Comparison of ENCODE assay signal across 19 cellular contexts in genomic region chrX:96703816-96704215, GRCh38. TPM values are rescaled to one million over a fixed set of nuclear protein-coding genes. Genes with fewer than 3 reads are reported as not detected.
DNase-seq lines count a peak whose midpoint lies in the region; ATAC-seq and TF ChIP-seq lines count a peak whose summit lies in the region.
"Had no signal": no experiment of that assay in that cellular context is flagged by ENCODE, and none has a peak within 500 bp of the region (broad histone marks: within the 10 kb centered on the region; RNA-seq: fewer than 3 reads in every experiment).

No MANE protein-coding gene starts in this region.

- peak; percentile 19 for DNase-seq in EH (ENCODE audit: low read depth)
- peak; percentile 11 for DNase-seq in HT1080 (ENCODE audit: low read depth)
- peak; percentile 39 for DNase-seq in dermis blood vessel endothelial cell
- no peak for DNase-seq in psoas muscle
- no peak for DNase-seq in lower leg skin (ENCODE audit: low spot score in 2 of 2)
- no peak for DNase-seq in T-helper 2 cell
- DNase-seq in NCI-H2227 (lab: John Stamatoyannopoulos, UW; ENCODE audit: unreplicated experiment) = no peak
- DNase-seq in upper lobe of left lung = no peak
- DNase-seq: BE2C; CD4-positive, alpha-beta memory T cell; KG1; NCI-H1105 treated with DMSO at 0.1 percent for 48 hours; NCI-H1694 treated with DMSO at 0.1 percent for 48 hours; NCI-H510A; NCI-H748 treated with DMSO at 0.1 percent for 48 hours; NK-92 treated with Interleukin-12 subunit alpha and Interleukin-12 subunit beta, amount 100 ng/mL, for 24 hours; SHP77 had no signal

- H3K36me3 ChIP-seq in psoas muscle (ENCODE audit: insufficient read depth in 1 of 2, low read depth in 1 of 2) = no peaks in the 10 kb centered on the region
- no peaks in the 10 kb centered on the region for H3K36me3 ChIP-seq in upper lobe of left lung
- H3K36me3 ChIP-seq: BE2C had no signal

- ATAC-seq in psoas muscle (peak in 1 of 4 donors; percentile 27), upper lobe of left lung (ENCODE audit: low FRiP score in 2 of 2) (no peak)
- ATAC-seq: HCT116 had no signal

- H3K27ac ChIP-seq in psoas muscle = peak overlapping the region; percentile 37
- H3K27ac ChIP-seq in upper lobe of left lung = no peak overlapping the region
- H3K27ac ChIP-seq: SK-N-MC had no signal

- WGBS in psoas muscle, 3 donors = 16 to 29% (median 27%) methylated on average over 1 of the region's 1 CpG
- 63 to 71% methylated on average over 1 of the region's 1 CpG for WGBS in lower leg skin, 2 donors
- WGBS in upper lobe of left lung, 2 donors = 59 to 75% methylated on average over 1 of the region's 1 CpG

- peaks cover 10% of the 10 kb centered on the region for H3K4me1 ChIP-seq in psoas muscle
- H3K4me1 ChIP-seq in upper lobe of left lung = no peaks in the 10 kb centered on the region
- H3K4me1 ChIP-seq: BE2C had no signal

- intact Hi-C loops in psoas muscle (cut with DNase I) = no loop called here
- intact Hi-C loops in lower leg skin (cut with DNase I; ENCODE audit: low total_unique reads) = no loop called here

- H3K4me3 ChIP-seq in psoas muscle (no peak overlapping the region), lower leg skin (ENCODE audit: low read depth, poor library complexity, severe bottlenecking) (no peak overlapping the region), upper lobe of left lung (no peak overlapping the region)
- H3K4me3 ChIP-seq: SK-N-MC had no signal

- H3K27me3 ChIP-seq in psoas muscle (ENCODE audit: insufficient read depth in 3 of 3, low read length in 2 of 3) (peaks cover 0 to 8% (median 0%) of the 10 kb centered on the region in 3 donors), upper lobe of left lung (no peaks in the 10 kb centered on the region)
- H3K27me3 ChIP-seq: BE2C had no signal

- H3K9me3 ChIP-seq in psoas muscle (peaks cover 6% of the 10 kb centered on the region), upper lobe of left lung (no peaks in the 10 kb centered on the region)
- H3K9me3 ChIP-seq: BE2C had no signal

- TF ChIP-seq CTCF in psoas muscle (IDR thresholded peaks at IDR 0.05) (no peak), lower leg skin (IDR thresholded peaks at IDR 0.05) (no peak), upper lobe of left lung (IDR thresholded peaks at IDR 0.05) (no peak)

- no peak for TF ChIP-seq POLR2A in lower leg skin (IDR thresholded peaks at IDR 0.05)
- TF ChIP-seq POLR2A in upper lobe of left lung (IDR thresholded peaks at IDR 0.05) = no peak

- TF ChIP-seq EP300 in upper lobe of left lung (IDR thresholded peaks at IDR 0.05) = no peak

RNA-seq across cellular contexts. Expression of gene DIAPH2, which starts 19.2 kb away (rescaled TPM):
- total RNA-seq in HT1080 (2014; rRNA removed; shearing (Covaris generic)) = 5.4 and 7.6 TPM in 2 replicates
- polyA plus RNA-seq in HT1080 (2015; cell fraction: cytosol; rRNA removed) = 5.0 and 6.7 TPM in 2 replicates
- 10.2 and 10.3 TPM in 2 replicates for polyA plus RNA-seq in HT1080 (2015; cell fraction: nucleus; rRNA removed)
- total RNA-seq in dermis blood vessel endothelial cell (25.4 and 37.6 TPM in 2 replicates), psoas muscle (10 to 100 TPM in 3 of 4 donors, 1 to 10 TPM in 1; 9.7 to 19.2 (median 16.7) TPM), lower leg skin (10 to 100 TPM; 16.7 to 27.3 (median 20.3) TPM), upper lobe of left lung (100 to 1,000 TPM in 1 of 6 donors, 10 to 100 TPM in 5; 22.5 to 107 (median 44.1) TPM)
- 10 to 100 TPM in 1 of 3 donors, 1 to 10 TPM in 2; 2.6 to 11.5 (median 6.6) TPM for polyA plus RNA-seq in psoas muscle

Comparison
In these comparisons a context has a peak if more than half of its experiments do, and no peak if none do; other contexts are left out.
1. DNase-seq: peak in EH (single experiment), HT1080 (single experiment) and dermis blood vessel endothelial cell (single experiment); none in psoas muscle (0 of 2), lower leg skin (0 of 2), T-helper 2 cell (0 of 5), NCI-H2227 (single experiment) and upper lobe of left lung (0 of 2).